In the genomic region with DNA sequence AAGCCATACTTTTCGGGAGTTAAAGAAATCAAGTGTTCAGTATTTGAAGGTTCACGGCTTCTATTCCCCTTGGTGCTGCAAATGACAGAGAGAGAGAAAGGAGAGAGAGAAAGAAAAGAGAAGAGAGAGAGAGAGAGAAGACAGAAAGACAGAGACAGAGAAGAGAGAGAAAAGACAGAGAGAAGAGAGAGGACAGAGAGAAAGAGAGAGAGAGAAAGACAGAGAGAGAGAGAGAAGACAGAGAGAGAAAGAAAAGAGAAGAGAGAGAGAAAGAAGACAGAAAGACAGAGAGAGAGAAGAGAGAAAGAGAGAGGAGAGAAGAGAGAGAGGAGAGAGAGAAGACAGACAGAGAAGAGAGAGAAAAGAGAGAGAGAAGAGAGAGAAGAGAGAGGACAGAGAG, we compare ENCODE assay signal across 25 cellular contexts. TPM values are rescaled to one million over a fixed set of nuclear protein-coding genes. Genes with fewer than 3 reads are reported as not detected.
"Had no signal": no experiment of that assay in that cellular context is flagged by ENCODE, and none has a peak within 500 bp of the region (broad histone marks: within the 10 kb centered on the region; RNA-seq: fewer than 3 reads in every experiment).

No MANE protein-coding gene starts in this region.

- H3K4me1 ChIP-seq: SJSA1 had no signal

- H3K27ac ChIP-seq: SJSA1, SK-N-MC had no signal

- H3K4me3 ChIP-seq: SJSA1, SK-N-MC had no signal

- H3K27me3 ChIP-seq: SJSA1 had no signal

- H3K36me3 ChIP-seq: SJSA1 had no signal

- DNase-seq: KBM-7, MV-4-11, NCI-H1092, NCI-H1105 treated with DMSO at 0.1 percent for 48 hours, NCI-H1417 treated with DMSO at 0.1 percent for 48 hours, NCI-H146, NCI-H1694 treated with DMSO at 0.1 percent for 48 hours, NCI-H1930, NCI-H2081, NCI-H2107, NCI-H2171, NCI-H226, NCI-H446, NCI-H510A, NCI-H524 treated with DMSO at 0.1 percent for 48 hours, NCI-H69, NCI-H774, Right ventricle myocardium superior, RPMI8226, SIG-M5 had no signal

RNA-seq across cellular contexts. Expression of a gene that starts 8.5 kb away (rescaled TPM):
- total RNA-seq: HT-29, LHCN-M2, MCF 10A, Right ventricle myocardium superior, SJSA1 had no signal
